ENCODE assay signal across 18 cellular contexts in genomic region chr15:78931439-78931981, GRCh38. TPM values are rescaled to one million over a fixed set of nuclear protein-coding genes. Genes with fewer than 3 reads are reported as not detected.
DNase-seq lines count a peak whose midpoint lies in the region; ATAC-seq, FAIRE-seq and TF ChIP-seq lines count a peak whose summit lies in the region.
"Had no signal": no experiment of that assay in that cellular context is flagged by ENCODE, and none has a peak within 500 bp of the region (broad histone marks: within the 10 kb centered on the region; RNA-seq: fewer than 3 reads in every experiment).

No MANE protein-coding gene starts in this region.

- peak in 1 of 2 experiments; percentile 4; a peak in 3 of 6 replicates for ATAC-seq in A549
- ATAC-seq: activated CD4-positive, alpha-beta T cell treated with anti-CD3 and anti-CD28 coated beads for 36 hours had no signal

- TF ChIP-seq CTCF in A549 (IDR thresholded peaks at IDR 0.05) (no peak), PC-9 (conservative IDR thresholded peaks at IDR 0.05) (no peak), prostate gland (IDR thresholded peaks at IDR 0.05) (no peak)

- peaks cover 100% of the 10 kb centered on the region for H3K36me3 Mint-ChIP-seq in dendritic cell treated with granulocyte-macrophage colony-stimulating factor and Interleukin-4, amounts not matched to agents 40 ng/mL and 50 ng/mL, for 4 days (ENCODE audit: low read depth)

- H3K9me3 Mint-ChIP-seq in dendritic cell treated with granulocyte-macrophage colony-stimulating factor and Interleukin-4, amounts not matched to agents 40 ng/mL and 50 ng/mL, for 4 days = no peaks in the 10 kb centered on the region
- H3K9me3 Mint-ChIP-seq: activated naive CD4-positive, alpha-beta T cell treated with anti-CD3 and anti-CD28 coated beads for 36 hours; memory B cell had no signal

- no TSS peak for BruUV-seq in PC-9 (replicated peaks; lab: Mats Ljungman, UMichigan)

- H3K9me2 ChIP-seq in PC-9 (ENCODE audit: insufficient read depth) = no peaks in the 10 kb centered on the region

- no peak for TF ChIP-seq RAD21 in A549 (conservative IDR thresholded peaks at IDR 0.05 in 1 of 2, IDR thresholded peaks at IDR 0.05 in 1 of 2)

- intact Hi-C loops in PC-9 (cut with micrococcal nuclease; ENCODE audit: unreplicated experiment) = loop anchor here (1.0 to 2.0 kb wide), 3 partner anchors 13 to 239 kb away; partner anchors contain the start of gene CTSH
- intact Hi-C loops in dendritic cell treated with granulocyte-macrophage colony-stimulating factor and Interleukin-4, amounts not matched to agents 40 ng/mL and 50 ng/mL, for 4 days (cut with micrococcal nuclease) = no loop called here
- intact Hi-C loops in prostate gland (cut with DNase I) = no loop called here

- H3K27me3 ChIP-seq in PC-9 (ENCODE audit: insufficient read depth, low read depth) (no peaks in the 10 kb centered on the region), prostate gland (replicated peaks; ENCODE audit: insufficient read depth) (no peaks in the 10 kb centered on the region)
- H3K27me3 ChIP-seq: brain microvascular endothelial cell, dorsolateral prefrontal cortex, heart left ventricle had no signal

- peaks cover 86% of the 10 kb centered on the region for H3K4me1 Mint-ChIP-seq in dendritic cell treated with granulocyte-macrophage colony-stimulating factor and Interleukin-4, amounts not matched to agents 40 ng/mL and 50 ng/mL, for 4 days (ENCODE audit: low read depth)
- H3K4me1 Mint-ChIP-seq: activated CD4-positive, alpha-beta T cell treated with anti-CD3 and anti-CD28 coated beads for 36 hours had no signal

- H3K36me3 ChIP-seq in PC-9 (ENCODE audit: low read depth) (no peaks in the 10 kb centered on the region), prostate gland (no peaks in the 10 kb centered on the region)
- H3K36me3 ChIP-seq: brain microvascular endothelial cell had no signal

- CTCF ChIA-PET in A549 (lab: Yijun Ruan, JAX) = interaction anchor here (0.7 to 7.9 kb wide), 9 partner anchors 10 to 253 kb away, joined by 3 to 58 read pairs (median 4); no protein-coding TSS in a partner anchor
- CTCF ChIA-PET in PC-9 (lab: Charles Lee) = interaction anchor here (1.1 to 1.5 kb wide), 2 partner anchors 48 to 253 kb away, joined by 3 to 8 read pairs; no protein-coding TSS in a partner anchor

- H4K20me1 ChIP-seq in PC-9 (ENCODE audit: insufficient read depth) = no peaks in the 10 kb centered on the region

- no peak overlapping the region for H3K4me2 ChIP-seq in A549
- H3K4me2 ChIP-seq in PC-9 = peak overlapping the region; percentile 37; the same call in 1 of the 2 replicates

- POLR2A ChIA-PET in A549 (lab: Yijun Ruan, JAX) = interaction anchor here (1.2 kb wide), 1 partner anchor 58 kb away, joined by 3 read pairs; no protein-coding TSS in a partner anchor
- POLR2A ChIA-PET in PC-9 (lab: Charles Lee; ENCODE audit: unreplicated experiment) = interaction anchor here (0.8 kb wide), 1 partner anchor 73 kb away, joined by 6 read pairs; no protein-coding TSS in a partner anchor

- no peak for FAIRE-seq in A549 (lab: Jason Lieb, UNC)

- H3K27me3 Mint-ChIP-seq in dendritic cell treated with granulocyte-macrophage colony-stimulating factor and Interleukin-4, amounts not matched to agents 40 ng/mL and 50 ng/mL, for 4 days = no peaks in the 10 kb centered on the region
- H3K27me3 Mint-ChIP-seq: memory B cell had no signal

- TF ChIP-seq POLR2A in A549 (IDR thresholded peaks at IDR 0.05; ENCODE audit: low read length) (no peak), prostate gland (IDR thresholded peaks at IDR 0.05) (no peak)

- H3K4me3 ChIP-seq in A549 (no peak overlapping the region), PC-9 (no peak overlapping the region), prostate gland (no peak overlapping the region)
- H3K4me3 ChIP-seq: dorsolateral prefrontal cortex, heart left ventricle, SK-N-MC had no signal

- DNase-seq in A549 (ENCODE audit: low read depth in 1 of 2, low spot score in 1 of 2) = no peak
- DNase-seq in PC-9 = no peak
- peak; percentile 37 for DNase-seq in prostate gland (ENCODE audit: low spot score)
- no peak for DNase-seq in NCI-H774 (lab: John Stamatoyannopoulos, UW)
- DNase-seq in cerebellum (ENCODE audit: low spot score) = no peak
- no peak for DNase-seq in activated CD8-positive, alpha-beta memory T cell treated with anti-CD3 and anti-CD28 coated beads for 24 hours
- no peak for DNase-seq in NAMALWA (ENCODE audit: low spot score)
- DNase-seq: activated CD4-positive, alpha-beta T cell treated with anti-CD3 and anti-CD28 coated beads for 36 hours; activated CD8-positive, alpha-beta memory T cell treated with anti-CD3 and anti-CD28 coated beads, Interleukin-2, amount 50 U/mL, for 4 hours; activated naive CD4-positive, alpha-beta T cell treated with anti-CD3 and anti-CD28 coated beads for 36 hours; heart left ventricle; NCI-H2029; NCI-H526 had no signal

- H3K79me2 ChIP-seq in PC-9 (ENCODE audit: low read depth) = no peaks in the 10 kb centered on the region

- H3K4me3 Mint-ChIP-seq in dendritic cell treated with granulocyte-macrophage colony-stimulating factor and Interleukin-4, amounts not matched to agents 40 ng/mL and 50 ng/mL, for 4 days = no peak overlapping the region
- H3K4me3 Mint-ChIP-seq: activated CD4-positive, alpha-beta T cell treated with anti-CD3 and anti-CD28 coated beads for 36 hours; activated naive CD4-positive, alpha-beta T cell treated with anti-CD3 and anti-CD28 coated beads for 36 hours; memory B cell had no signal

- peaks cover 27% of the 10 kb centered on the region for H3F3A ChIP-seq in PC-9 (ENCODE audit: insufficient read depth, low read depth)

- H3K4me1 ChIP-seq in A549 (peaks cover 17% of the 10 kb centered on the region), PC-9 (replicated peaks; ENCODE audit: insufficient read depth) (peaks cover 22% of the 10 kb centered on the region), prostate gland (replicated peaks) (peaks cover 41% of the 10 kb centered on the region)

- no peak for TF ChIP-seq EP300 in A549 (IDR thresholded peaks at IDR 0.05)

- H3K27ac Mint-ChIP-seq in dendritic cell treated with granulocyte-macrophage colony-stimulating factor and Interleukin-4, amounts not matched to agents 40 ng/mL and 50 ng/mL, for 4 days = peak overlapping the region; percentile 79
- H3K27ac Mint-ChIP-seq: activated CD4-positive, alpha-beta T cell treated with anti-CD3 and anti-CD28 coated beads for 36 hours; activated naive CD4-positive, alpha-beta T cell treated with anti-CD3 and anti-CD28 coated beads for 36 hours; memory B cell had no signal

- H3K27ac ChIP-seq in A549 = peak overlapping the region in 1 of 2 experiments; percentile 84; a peak in 4 of 6 replicates
- H3K27ac ChIP-seq in PC-9 = peak overlapping the region; percentile 71
- peak overlapping the region; percentile 82 to 83 for H3K27ac ChIP-seq in prostate gland
- H3K27ac ChIP-seq: SK-N-MC had no signal

- WGBS in A549 (ENCODE audit: missing lambda C conversion rate) = 91% methylated on average over 14 of the region's 14 CpGs
- WGBS in prostate gland = 40% methylated on average over 14 of the region's 14 CpGs

- H3K9me3 ChIP-seq in A549 (no peaks in the 10 kb centered on the region), PC-9 (ENCODE audit: insufficient read depth, low read depth) (no peaks in the 10 kb centered on the region), prostate gland (no peaks in the 10 kb centered on the region)
- H3K9me3 ChIP-seq: heart left ventricle had no signal

- H2AFZ ChIP-seq in PC-9 = no peak overlapping the region

TF ChIP-seq in A549, 52 proteins besides CTCF, POLR2A, EP300 and RAD21:
- TF ChIP-seq HOXB13 (CRISPR knock-in tag; IDR thresholded peaks at IDR 0.05; ENCODE audit: low read depth) (peak; percentile 5; the same call in 1 of the 2 replicates), RCOR1 (IDR thresholded peaks at IDR 0.05; ENCODE audit: low read depth, low read length) (no peak)
TF ChIP-seq in A549: peak in this region for 1.

RNA-seq across cellular contexts. Expression of gene CTSH, which starts 13.3 kb away (rescaled TPM):
- polyA plus RNA-seq in A549 (2011; rRNA removed) = 33.3 and 33.4 TPM in 2 replicates
- polyA plus RNA-seq in A549 (2012; cell fraction: cytosol; rRNA removed) = 24.2 and 24.3 TPM in 2 replicates
- 20.3 and 29.3 TPM in 2 replicates for polyA plus RNA-seq in A549 (2012; cell fraction: nucleus; rRNA removed)
- polyA plus RNA-seq in A549 (2017; fragmentation: RNase III; extraction: RNeasy Plus Mini Kit Qiagen cat#74134 plus additional on column Dnase treatment) = 25.2 to 36.2 TPM (median 32.8 TPM) in 3 replicates
- 16.9 and 20.6 TPM in 2 replicates for polyA minus RNA-seq in A549 (2011; rRNA and poly(A)+ RNA removed)
- 101 and 128 TPM in 2 replicates for total RNA-seq in PC-9 (2021)
- total RNA-seq in prostate gland = 100 to 1,000 TPM; 257 to 415 TPM
- 8.6 TPM for total RNA-seq in cerebellum

RNA-seq across cellular contexts. Expression of gene MORF4L1, which starts 58.8 kb away (rescaled TPM):
- 491 and 498 TPM in 2 replicates for polyA plus RNA-seq in A549 (2011; rRNA removed)
- polyA plus RNA-seq in A549 (2012; cell fraction: cytosol; rRNA removed) = 148 and 172 TPM in 2 replicates
- 41.3 and 63.7 TPM in 2 replicates for polyA plus RNA-seq in A549 (2012; cell fraction: nucleus; rRNA removed)
- polyA plus RNA-seq in A549 (2017; fragmentation: RNase III; extraction: RNeasy Plus Mini Kit Qiagen cat#74134 plus additional on column Dnase treatment) = 914 to 927 TPM (median 924 TPM) in 3 replicates
- 61.8 and 62.4 TPM in 2 replicates for polyA minus RNA-seq in A549 (2011; rRNA and poly(A)+ RNA removed)
- 240 and 282 TPM in 2 replicates for total RNA-seq in PC-9 (2021)
- total RNA-seq in prostate gland = 100 to 1,000 TPM; 151 to 304 TPM
- 339 TPM for total RNA-seq in cerebellum

Comparison
In these comparisons a context has a peak if more than half of its experiments do, and no peak if none do; other contexts are left out.
1. RNA of gene CTSH, which starts 13.3 kb away (total RNA-seq): 257 to 415 TPM in prostate gland and 101 to 128 TPM in PC-9; 8.6 TPM in cerebellum (single experiment); every median in the first group is over 10 times any median in the second.